Comparison of ENCODE assay signal across 8 cellular contexts in genomic region chr7:75565129-75565528, GRCh38.
A peak's percentile ranks its signal among the peaks of the same experiment; 100 is the strongest.
DNase-seq lines count a peak whose midpoint lies in the region; ATAC-seq and TF ChIP-seq lines count a peak whose summit lies in the region.

No MANE protein-coding gene starts in this region.

- no peaks in the 10 kb centered on the region for H3K27me3 ChIP-seq in lung (ENCODE audit: control insufficient read depth, insufficient read depth)

- peak overlapping the region; percentile 57 to 67 for H3K27ac ChIP-seq in lung (ENCODE audit: low read depth in 1 of 2, low read length in 1 of 2)

- 18 to 34% methylated on average over 4 of the region's 4 CpGs for WGBS in lung, 2 donors

- peaks cover 0 to 2% of the 10 kb centered on the region in 2 donors for H3K9me3 ChIP-seq in lung (ENCODE audit: control insufficient read depth in 2 of 2, insufficient read depth in 1 of 2, low read length in 1 of 2)

- TF ChIP-seq CTCF in cardiac fibroblast (IDR thresholded peaks at IDR 0.05; ENCODE audit: low read depth, low read length): no peak
- no peak for TF ChIP-seq CTCF in lung (IDR thresholded peaks at IDR 0.05; ENCODE audit: control extremely low read depth, extremely low read depth)

- H3K4me1 ChIP-seq in lung (ENCODE audit: control insufficient read depth in 2 of 2, insufficient read depth in 2 of 2, low read length in 2 of 2): peaks cover 0 to 1% of the 10 kb centered on the region in 2 donors

- ATAC-seq in lung (ENCODE audit: insufficient read depth, low FRiP score) (no peak), HG03432 (IDR thresholded peaks at IDR 0.05; ENCODE audit: unreplicated experiment) (no peak), HG02610 (IDR thresholded peaks at IDR 0.05; ENCODE audit: unreplicated experiment) (no peak)

- H3K4me3 ChIP-seq in cardiac fibroblast (replicated peaks in 1 of 2; ENCODE audit: low read depth in 2 of 2, low read length in 2 of 2): no peak overlapping the region
- H3K4me3 ChIP-seq in lung: no peak overlapping the region

- peaks cover 8 to 31% of the 10 kb centered on the region in 2 donors for H3K36me3 ChIP-seq in lung (ENCODE audit: control insufficient read depth in 2 of 2, insufficient read depth in 2 of 2, low read length in 2 of 2)

- DNase-seq in A172 (ENCODE audit: low spot score) (peak; percentile 97), HS-5 (ENCODE audit: low read depth) (peak; percentile 50), cardiac fibroblast (ENCODE audit: low read depth in 2 of 2) (peak; percentile 90 to 92), lung (ENCODE audit: low spot score) (peak; percentile 33), mesenteric fat pad (ENCODE audit: low spot score) (no peak), NCI-H1092 (lab: John Stamatoyannopoulos, UW) (no peak)

Comparison
In these comparisons a context has a peak if more than half of its experiments do, and no peak if none do; other contexts are left out.
1. DNase-seq: peak in A172 (single experiment), HS-5 (single experiment), cardiac fibroblast (2 of 2) and lung (single experiment); none in mesenteric fat pad (single experiment) and NCI-H1092 (single experiment).